29 cellular contexts compared by ENCODE assay signal in genomic region chr9:32404856-32405255, GRCh38. TPM values are rescaled to one million over a fixed set of nuclear protein-coding genes. Genes with fewer than 3 reads are reported as not detected.
DNase-seq lines count a peak whose midpoint lies in the region; ATAC-seq, FAIRE-seq and TF ChIP-seq lines count a peak whose summit lies in the region.
"Had no signal": no experiment of that assay in that cellular context is flagged by ENCODE, and none has a peak within 500 bp of the region (broad histone marks: within the 10 kb centered on the region; RNA-seq: fewer than 3 reads in every experiment).

No MANE protein-coding gene starts in this region.

- DNase-seq in HepG2 (ENCODE audit: low spot score) = no peak
- DNase-seq in left colon = peak in 1 of 2 donors; percentile 10
- DNase-seq in posterior vena cava (ENCODE audit: low spot score) = no peak
- DNase-seq in ecto neural progenitor cell (ENCODE audit: low spot score) = no peak
- no peak for DNase-seq in NCI-H187 (lab: John Stamatoyannopoulos, UW)
- DNase-seq: ACHN; Caco-2; CD4-positive, alpha-beta memory T cell; DMS 273 treated with DMSO at 0.1 percent for 48 hours; DMS79 treated with DMSO at 0.1 percent for 48 hours; H9; HFFc6; IMR-90; NCI-H1105; NCI-H146; NCI-H2107; NCI-H226; NCI-H510A treated with DMSO at 0.1 percent for 48 hours; NCI-H748 treated with DMSO at 0.1 percent for 48 hours; NK-92 treated with Interleukin-12 subunit alpha and Interleukin-12 subunit beta, amount 100 ng/mL, for 24 hours had no signal

- H3K79me2 ChIP-seq in HepG2 (ENCODE audit: insufficient read depth, low read length) = peaks cover 16% of the 10 kb centered on the region

- H3K4me3 ChIP-seq in liver (ENCODE audit: low read depth in 1 of 3, low read length in 3 of 3) = peak overlapping the region in 2 of 3 donors; percentile 12 to 60
- H3K4me3 ChIP-seq in HepG2 (replicated peaks in 1 of 3; ENCODE audit: insufficient read depth in 1 of 3, low read depth in 2 of 3, low read length in 3 of 3) = no peak overlapping the region
- H3K4me3 ChIP-seq in rectal smooth muscle tissue (ENCODE audit: low read length) = peak overlapping the region; percentile 19
- H3K4me3 ChIP-seq: BLaER1 had no signal

- H3K9ac ChIP-seq in liver (ENCODE audit: low read depth in 1 of 2, low read length in 2 of 2) (peak overlapping the region; percentile 36 to 84), HepG2 (ENCODE audit: insufficient read depth, low read depth, low read length) (no peak overlapping the region), rectal smooth muscle tissue (ENCODE audit: low read length) (no peak overlapping the region)
- H3K9ac ChIP-seq: BLaER1, KMS-11 had no signal

- H3K4me1 ChIP-seq in liver (ENCODE audit: control insufficient read depth in 4 of 4, insufficient read depth in 4 of 4, low read length in 3 of 4) (peaks cover 6 to 37% (median 27%) of the 10 kb centered on the region in 4 donors), HepG2 (ENCODE audit: insufficient read depth, low read length) (no peaks in the 10 kb centered on the region), rectal smooth muscle tissue (ENCODE audit: control insufficient read depth, insufficient read depth, low read length) (no peaks in the 10 kb centered on the region)
- H3K4me1 ChIP-seq: BLaER1, Caco-2 had no signal

- intact Hi-C loops in HepG2 (cut with micrococcal nuclease; ENCODE audit: unreplicated experiment) = no loop called here
- intact Hi-C loops in left colon (cut with DNase I, micrococcal nuclease) = no loop called here
- intact Hi-C loops in posterior vena cava (cut with DNase I) = no loop called here

- no peak for FAIRE-seq in HepG2 (lab: Jason Lieb, UNC)
- FAIRE-seq: HTR-8/SVneo had no signal

- TF ChIP-seq RAD21 in liver (IDR thresholded peaks at IDR 0.05) (no peak), HepG2 (CRISPR knock-in tag; IDR thresholded peaks at IDR 0.05) (no peak)

- 32% methylated on average over 8 of the region's 8 CpGs for WGBS in liver
- 82% methylated on average over 7 of the region's 8 CpGs for WGBS in HepG2 (ENCODE audit: low lambda C conversion rate)

- CTCF ChIA-PET in HepG2 (lab: Yijun Ruan, JAX; ENCODE audit: low intra/inter-chr PET ratio, low total read pairs) = no interaction called here

- no peaks in the 10 kb centered on the region for H3K27me3 ChIP-seq in liver (ENCODE audit: control insufficient read depth in 4 of 4, insufficient read depth in 4 of 4, low read length in 3 of 4)
- H3K27me3 ChIP-seq in HepG2 (ENCODE audit: control insufficient read depth in 1 of 2, insufficient read depth in 2 of 2, low read length in 2 of 2) = no peaks in the 10 kb centered on the region
- H3K27me3 ChIP-seq in rectal smooth muscle tissue (ENCODE audit: control insufficient read depth, insufficient read depth, low read length) = no peaks in the 10 kb centered on the region
- H3K27me3 ChIP-seq: BLaER1 had no signal

- H2AFZ ChIP-seq in HepG2 (ENCODE audit: low read length) = no peak overlapping the region

- H3K9me3 ChIP-seq in liver (ENCODE audit: control insufficient read depth in 4 of 4, low read length in 3 of 4) (no peaks in the 10 kb centered on the region), HepG2 (ENCODE audit: low read length) (no peaks in the 10 kb centered on the region)
- H3K9me3 ChIP-seq: Caco-2 had no signal

- no peak for ATAC-seq in HepG2
- peak; percentile 99 for ATAC-seq in left colon
- ATAC-seq in GM19463 (IDR thresholded peaks at IDR 0.05; ENCODE audit: unreplicated experiment) = no peak
- ATAC-seq: Panc1, SK-N-SH treated with all-trans-retinoic acid at 6 μM for 48 hours had no signal

- no TSS peak for BruUV-seq in HepG2 (replicated peaks; lab: Mats Ljungman, UMichigan)

- H3K4me2 ChIP-seq in HepG2 (ENCODE audit: low read depth, low read length) = no peak overlapping the region
- H3K4me2 ChIP-seq: BLaER1, KMS-11 had no signal

- no peak for TF ChIP-seq POLR2A in HepG2 (IDR thresholded peaks at IDR 0.05; ENCODE audit: insufficient read depth in 1 of 2, low read depth in 2 of 2, low read length in 2 of 2)

- in situ Hi-C loops in HepG2 (cut with HindIII; ENCODE audit: extremely low pct_ligation_motif_present, low pct_unique_long_range_greater_than_20kb) = no loop called here

- TF ChIP-seq CTCF in liver (IDR thresholded peaks at IDR 0.05; ENCODE audit: low read depth, low read length, missing input control) = no peak
- TF ChIP-seq CTCF in HepG2 (CRISPR knock-in tag; IDR thresholded peaks at IDR 0.05) = no peak

- no peaks in the 10 kb centered on the region for H4K20me1 ChIP-seq in HepG2 (ENCODE audit: insufficient read depth, low read length)

- POLR2A ChIA-PET in HepG2 (lab: Yijun Ruan, JAX) = no interaction called here

- TF ChIP-seq EP300 in HepG2 (IDR thresholded peaks at IDR 0.05; ENCODE audit: low read depth in 2 of 2, low read length in 2 of 2) = no peak
- TF ChIP-seq EP300 in HepG2 (CRISPR knock-in tag; IDR thresholded peaks at IDR 0.05; ENCODE audit: borderline replicate concordance) = no peak

- peaks cover 17 to 41% (median 34%) of the 10 kb centered on the region in 4 donors for H3K36me3 ChIP-seq in liver (ENCODE audit: control insufficient read depth in 4 of 4, insufficient read depth in 3 of 4, low read depth in 1 of 4, low read length in 3 of 4)
- H3K36me3 ChIP-seq in HepG2 (replicated peaks in 1 of 2; ENCODE audit: control insufficient read depth in 1 of 2, insufficient read depth in 2 of 2, low read length in 2 of 2) = peaks cover 9 to 46% of the 10 kb centered on the region in 2 experiments
- peaks cover 13% of the 10 kb centered on the region for H3K36me3 ChIP-seq in rectal smooth muscle tissue (ENCODE audit: control insufficient read depth, insufficient read depth, low read length)

- H3K27ac ChIP-seq in liver (ENCODE audit: low read depth in 1 of 2, low read length in 2 of 2) = peak overlapping the region; percentile 75 to 94
- no peak overlapping the region for H3K27ac ChIP-seq in HepG2 (ENCODE audit: extremely low read length, insufficient read depth, low read length)
- no peak overlapping the region for H3K27ac ChIP-seq in rectal smooth muscle tissue (ENCODE audit: low read depth, low read length)
- H3K27ac ChIP-seq: 22Rv1, BLaER1, KMS-11 had no signal

TF ChIP-seq in liver, 16 proteins besides CTCF, POLR2A, EP300 and RAD21 (continues in another document):
- TF ChIP-seq MAX (IDR thresholded peaks at IDR 0.05) (peak; percentile 47), SP1 (IDR thresholded peaks at IDR 0.05) (peak; percentile 48), RXRA (IDR thresholded peaks at IDR 0.05) (peak in 1 of 2 donors; percentile 9), YY1 (IDR thresholded peaks at IDR 0.05) (peak; percentile 61), TAF1 (conservative IDR thresholded peaks at IDR 0.05) (peak; percentile 72), NR2F2 (IDR thresholded peaks at IDR 0.05) (no peak)

TF ChIP-seq in HepG2, 621 proteins besides CTCF, POLR2A, EP300 and RAD21 (continues in another document):
- no peak for TF ChIP-seq ZBTB21 (CRISPR knock-in tag; IDR thresholded peaks at IDR 0.05)
- no peak for TF ChIP-seq ESRRA (CRISPR knock-in tag; IDR thresholded peaks at IDR 0.05; ENCODE audit: low read depth)
- TF ChIP-seq NBN (conservative IDR thresholded peaks at IDR 0.05) = no peak
- TF ChIP-seq ATF2 (CRISPR knock-in tag; IDR thresholded peaks at IDR 0.05) = no peak
- no peak for TF ChIP-seq ZNF335 (CRISPR knock-in tag; IDR thresholded peaks at IDR 0.05)
- TF ChIP-seq ZNF619 (CRISPR knock-in tag; IDR thresholded peaks at IDR 0.05) = no peak
- TF ChIP-seq ZBTB38 (CRISPR knock-in tag; IDR thresholded peaks at IDR 0.05) = no peak
- TF ChIP-seq HNRNPUL1 (IDR thresholded peaks at IDR 0.05; ENCODE audit: low read depth, low read length) = no peak
- TF ChIP-seq KDM5A (IDR thresholded peaks at IDR 0.05; ENCODE audit: borderline replicate concordance, low read length) = no peak
- no peak for TF ChIP-seq ZNF138 (CRISPR knock-in tag; IDR thresholded peaks at IDR 0.05; ENCODE audit: low read depth)
- TF ChIP-seq U2AF1 (optimal IDR thresholded peaks at IDR 0.05; ENCODE audit: low read depth, low read length) = no peak
- no peak for TF ChIP-seq TOE1 (CRISPR knock-in tag; IDR thresholded peaks at IDR 0.05)

RNA-seq across cellular contexts. Expression of gene ACO1, which starts 20.4 kb away (rescaled TPM):
- total RNA-seq in liver = 10 to 100 TPM; 41.3 to 78.5 TPM
- 10 to 100 TPM; 46.9 to 72.1 TPM for polyA plus RNA-seq in liver
- total RNA-seq in HepG2 (2016; rRNA removed; fragmentation: Illumina TruSeq; extraction: Trizol) = 48.2 and 68.9 TPM in 2 replicates
- 2.2 and 2.8 TPM in 2 replicates for total RNA-seq in HepG2 (2016; cell fraction: cytosol; rRNA removed; fragmentation: Illumina TruSeq; extraction: Trizol; ENCODE audit: low read depth)
- total RNA-seq in HepG2 (2016; cell fraction: insoluble cytoplasmic fraction; rRNA removed; fragmentation: Illumina TruSeq; extraction: Trizol) = 47.4 and 67.6 TPM in 2 replicates
- total RNA-seq in HepG2 (2016; cell fraction: membrane; rRNA removed; fragmentation: Illumina TruSeq; extraction: Trizol) = 12.2 and 12.8 TPM in 2 replicates
- total RNA-seq in HepG2 (2016; cell fraction: nucleus; rRNA removed; fragmentation: Illumina TruSeq; extraction: Trizol) = 29.5 and 29.9 TPM in 2 replicates
- polyA plus RNA-seq in HepG2 (2011; rRNA removed) = 18.2 and 20.1 TPM in 2 replicates
- 16.7 and 19.7 TPM in 2 replicates for polyA plus RNA-seq in HepG2 (2011; cell fraction: cytosol; rRNA removed)
- 9.5 and 11.8 TPM in 2 replicates for polyA plus RNA-seq in HepG2 (2011; cell fraction: nucleus; rRNA removed)
- 16.9 and 21.1 TPM in 2 replicates for polyA plus RNA-seq in HepG2 (2012)
- 1.9 and 2.4 TPM in 2 replicates for polyA plus RNA-seq in HepG2 (2016; cell fraction: cytosol; fragmentation: Illumina TruSeq; extraction: Trizol; ENCODE audit: low read depth)
- polyA plus RNA-seq in HepG2 (2016; cell fraction: insoluble cytoplasmic fraction; fragmentation: Illumina TruSeq; extraction: Trizol; ENCODE audit: low read depth) = 48.7 and 51.7 TPM in 2 replicates
- 5.4 and 5.5 TPM in 2 replicates for polyA plus RNA-seq in HepG2 (2016; cell fraction: membrane; fragmentation: Illumina TruSeq; extraction: Trizol; ENCODE audit: low read depth)
- 19.4 and 21.0 TPM in 2 replicates for polyA plus RNA-seq in HepG2 (2016; cell fraction: nucleus; fragmentation: Illumina TruSeq; extraction: Trizol; ENCODE audit: insufficient read depth, low read depth)
- polyA minus RNA-seq in HepG2 (2011; rRNA and poly(A)+ RNA removed; ENCODE audit: low replicate concordance) = 33.7 and 43.0 TPM in 2 replicates
- 21.6 and 23.6 TPM in 2 replicates for polyA minus RNA-seq in HepG2 (2011; cell fraction: cytosol; rRNA and poly(A)+ RNA removed)
- polyA minus RNA-seq in HepG2 (2011; cell fraction: nucleus; rRNA and poly(A)+ RNA removed) = 26.0 and 30.2 TPM in 2 replicates
- 10 to 100 TPM; 35.5 to 41.8 TPM for total RNA-seq in left colon
- total RNA-seq in posterior vena cava = 10 to 100 TPM; 32.7 to 35.7 TPM

Comparison
In these comparisons a context has a peak if more than half of its experiments do, and no peak if none do; other contexts are left out.
1. H3K27ac ChIP-seq: peak in liver (2 of 2); none in HepG2 (single experiment) and rectal smooth muscle tissue (single experiment).
2. H3K4me3 ChIP-seq: peak in liver (2 of 3) and rectal smooth muscle tissue (single experiment); none in HepG2 (0 of 3).
3. H3K9ac ChIP-seq: peak in liver (2 of 2); none in HepG2 (single experiment) and rectal smooth muscle tissue (single experiment).